24 cellular contexts compared by ENCODE assay signal in genomic region chr1:107048255-107048654, GRCh38.
"Had no signal": no experiment of that assay in that cellular context is flagged by ENCODE, and none has a peak within 500 bp of the region (broad histone marks: within the 10 kb centered on the region; RNA-seq: fewer than 3 reads in every experiment).

No MANE protein-coding gene starts in this region.

- H3K9me3 ChIP-seq: ascending aorta, breast epithelium had no signal

- H3K4me3 Mint-ChIP-seq: activated CD4-positive, alpha-beta T cell treated with anti-CD3 and anti-CD28 coated beads, Interleukin-2, amount 10 ng/mL, durations not matched to agents 24 days and 14 days; activated CD8-positive, alpha-beta T cell treated with anti-CD3 and anti-CD28 coated beads for 36 hours; activated naive CD4-positive, alpha-beta T cell treated with anti-CD3 and anti-CD28 coated beads, Interleukin-2, amount 50 U/mL, for 24 hours; activated naive CD8-positive, alpha-beta T cell treated with anti-CD3 and anti-CD28 coated beads, Interleukin-2, amount 10 ng/mL, durations not matched to agents 7 days and 5 days; activated T-cell treated with anti-CD3 and anti-CD28 coated beads, Interleukin-2, amount 50 U/mL, for 24 hours had no signal

- ATAC-seq: activated CD8-positive, alpha-beta T cell treated with anti-CD3 and anti-CD28 coated beads for 36 hours had no signal

- H3K27ac Mint-ChIP-seq: activated CD4-positive, alpha-beta T cell treated with anti-CD3 and anti-CD28 coated beads, Interleukin-2, amount 10 ng/mL, durations not matched to agents 24 days and 14 days; activated CD8-positive, alpha-beta T cell treated with anti-CD3 and anti-CD28 coated beads for 36 hours; activated naive CD4-positive, alpha-beta T cell treated with anti-CD3 and anti-CD28 coated beads, Interleukin-2, amount 50 U/mL, for 24 hours; activated naive CD8-positive, alpha-beta T cell treated with anti-CD3 and anti-CD28 coated beads, Interleukin-2, amount 10 ng/mL, durations not matched to agents 7 days and 5 days; activated T-cell treated with anti-CD3 and anti-CD28 coated beads, Interleukin-2, amount 50 U/mL, for 24 hours; activated T-helper 2 cell treated with anti-CD3 and anti-CD28 coated beads, Interferon-gamma antibody, Interleukin-2, Interleukin-4, amounts not matched to agents 10 μg/mL and 5 μg/mL and 100 μg/mL, durations not matched to agents 14 hours and 24 hours and 36 hours had no signal

- H3K4me1 Mint-ChIP-seq: activated CD4-positive, alpha-beta T cell treated with anti-CD3 and anti-CD28 coated beads, Interleukin-2, amount 10 ng/mL, durations not matched to agents 24 days and 14 days; activated naive CD4-positive, alpha-beta T cell treated with anti-CD3 and anti-CD28 coated beads, Interleukin-2, amount 50 U/mL, for 24 hours; activated naive CD8-positive, alpha-beta T cell treated with anti-CD3 and anti-CD28 coated beads, Interleukin-2, amount 10 ng/mL, durations not matched to agents 7 days and 5 days had no signal

- H3K4me3 ChIP-seq: ascending aorta, breast epithelium had no signal

- H3K4me1 ChIP-seq: ascending aorta, breast epithelium had no signal

- DNase-seq: activated CD4-positive, alpha-beta T cell treated with anti-CD3 and anti-CD28 coated beads, Interleukin-2, amount 10 ng/mL, durations not matched to agents 24 days and 14 days; activated CD4-positive, alpha-beta T cell treated with anti-CD3 and anti-CD28 coated beads, Interleukin-2, amount 50 U/mL, for 4 hours; activated CD8-positive, alpha-beta T cell treated with anti-CD3 and anti-CD28 coated beads for 36 hours; activated gamma-delta T cell; activated naive CD4-positive, alpha-beta T cell treated with Interleukin-2 at 50 U/mL for 16 hours; activated naive CD8-positive, alpha-beta T cell treated with anti-CD3 and anti-CD28 coated beads, Interleukin-2, amount 10 ng/mL, durations not matched to agents 7 days and 5 days; activated T-cell treated with anti-CD3 and anti-CD28 coated beads, Interleukin-2, amount 50 U/mL, for 24 hours; Karpas-422; KBM-7; MM.1S; NCI-H1092; NCI-H1436 treated with DMSO at 0.1 percent for 48 hours; NCI-H1694 treated with DMSO at 0.1 percent for 48 hours; NCI-H2029; NCI-H345; NCI-H524 treated with DMSO at 0.1 percent for 48 hours; NK-92 treated with Interleukin-12 subunit alpha and Interleukin-12 subunit beta, amount 100 ng/mL, for 24 hours; OCI-M1; Right ventricle myocardium superior; T1000 had no signal

- H3K27ac ChIP-seq: ascending aorta, breast epithelium had no signal

- H3K36me3 Mint-ChIP-seq: activated naive CD4-positive, alpha-beta T cell treated with anti-CD3 and anti-CD28 coated beads, Interleukin-2, amount 50 U/mL, for 24 hours; activated naive CD8-positive, alpha-beta T cell treated with anti-CD3 and anti-CD28 coated beads, Interleukin-2, amount 10 ng/mL, durations not matched to agents 7 days and 5 days had no signal

- H3K9me3 Mint-ChIP-seq: activated naive CD4-positive, alpha-beta T cell treated with anti-CD3 and anti-CD28 coated beads, Interleukin-2, amount 50 U/mL, for 24 hours; activated naive CD8-positive, alpha-beta T cell treated with anti-CD3 and anti-CD28 coated beads, Interleukin-2, amount 10 ng/mL, durations not matched to agents 7 days and 5 days; activated T-cell treated with anti-CD3 and anti-CD28 coated beads, Interleukin-2, amount 50 U/mL, for 24 hours; activated T-helper 2 cell treated with anti-CD3 and anti-CD28 coated beads, Interferon-gamma antibody, Interleukin-2, Interleukin-4, amounts not matched to agents 10 μg/mL and 5 μg/mL and 100 μg/mL, durations not matched to agents 14 hours and 24 hours and 36 hours had no signal

- H3K27me3 ChIP-seq: ascending aorta, breast epithelium had no signal

- H3K36me3 ChIP-seq: ascending aorta, breast epithelium had no signal
